Comparison of ENCODE assay signal across 8 cellular contexts in genomic region chr2:157439792-157440186, GRCh38. TPM values are rescaled to one million over a fixed set of nuclear protein-coding genes. Genes with fewer than 3 reads are reported as not detected.
DNase-seq lines count a peak whose midpoint lies in the region; ATAC-seq and TF ChIP-seq lines count a peak whose summit lies in the region.

No MANE protein-coding gene starts in this region.

- intact Hi-C loops in colonic mucosa (cut with DNase I) = no loop called here

- H3K27ac ChIP-seq in colonic mucosa = peak overlapping the region; percentile 73

- TF ChIP-seq CTCF in colonic mucosa (IDR thresholded peaks at IDR 0.05) = no peak

- ATAC-seq in GM18505 (IDR thresholded peaks at IDR 0.05; ENCODE audit: unreplicated experiment) = peak; percentile 38
- peak; percentile 36 for ATAC-seq in GM21717 (IDR thresholded peaks at IDR 0.05; ENCODE audit: unreplicated experiment)

- DNase-seq in MV-4-11 (lab: John Stamatoyannopoulos, UW) (peak; percentile 75), colonic mucosa (peak; percentile 62), NCI-H1092 (lab: John Stamatoyannopoulos, UW) (no peak), NCI-H526 treated with DMSO at 0.1 percent for 48 hours (lab: John Stamatoyannopoulos, UW) (no peak), glomerular visceral epithelial cell (ENCODE audit: extremely low spot score) (no peak)
- DNase-seq in effector CD8-positive, alpha-beta T cell (lab: John Stamatoyannopoulos, UW) = no peak

- H3K9me3 ChIP-seq in colonic mucosa = no peaks in the 10 kb centered on the region

- H3K9ac ChIP-seq in colonic mucosa (ENCODE audit: low read depth in 2 of 2, low read length in 2 of 2) = peak overlapping the region in 1 of 2 donors; percentile 70

- H3K4me3 ChIP-seq in colonic mucosa = peak overlapping the region; percentile 17

- no peaks in the 10 kb centered on the region for H3K4me1 ChIP-seq in colonic mucosa

- H3K27me3 ChIP-seq in colonic mucosa = no peaks in the 10 kb centered on the region

- TF ChIP-seq POLR2A in GM18505 (IDR thresholded peaks at IDR 0.05; ENCODE audit: borderline replicate concordance, extremely low read depth, insufficient read depth, insufficient read length) = no peak

- no peaks in the 10 kb centered on the region for H3K36me3 ChIP-seq in colonic mucosa

RNA-seq across cellular contexts. Expression of gene CYTIP, which starts 4.1 kb away (rescaled TPM):
- 1 to 10 TPM; 5.9 to 8.0 TPM for total RNA-seq in colonic mucosa

Comparison
In these comparisons a context has a peak if more than half of its experiments do, and no peak if none do; other contexts are left out.
1. DNase-seq: peak in MV-4-11 (single experiment) and colonic mucosa (single experiment); none in NCI-H1092 (single experiment), NCI-H526 treated with DMSO at 0.1 percent for 48 hours (single experiment), glomerular visceral epithelial cell (single experiment) and effector CD8-positive, alpha-beta T cell (single experiment).